Comparison of ENCODE assay signal across 8 cellular contexts in genomic region chr1:71049951-71050598, GRCh38. TPM values are rescaled to one million over a fixed set of nuclear protein-coding genes. Genes with fewer than 3 reads are reported as not detected.
DNase-seq lines count a peak whose midpoint lies in the region; ATAC-seq and TF ChIP-seq lines count a peak whose summit lies in the region.

No MANE protein-coding gene starts in this region.

- ATAC-seq in GM18520 (IDR thresholded peaks at IDR 0.05; ENCODE audit: unreplicated experiment) (peak; percentile 70), HG02973 (IDR thresholded peaks at IDR 0.05; ENCODE audit: unreplicated experiment) (peak; percentile 77)

- H3K9me3 Mint-ChIP-seq in neural crest cell = no peaks in the 10 kb centered on the region

- no peak overlapping the region for H3K27ac Mint-ChIP-seq in neural crest cell (ENCODE audit: unreplicated experiment)

- H3K27me3 Mint-ChIP-seq in neural crest cell (ENCODE audit: low read depth) = peaks cover 70% of the 10 kb centered on the region

- DNase-seq in NCI-H146 treated with DMSO at 0.1 percent for 48 hours (lab: John Stamatoyannopoulos, UW; ENCODE audit: unreplicated experiment) (peak; percentile 50), SW480 (ENCODE audit: low spot score) (peak; percentile 64), fibroblast of peridontal ligament (ENCODE audit: extremely low read depth) (peak; percentile 90), neural crest cell (ENCODE audit: low read depth, low spot score) (peak; percentile 31)
- no peak for DNase-seq in stimulated activated CD4-positive, alpha-beta T cell treated with anti-CD3 and anti-CD28 coated beads, Interleukin-15, amount 100 ng/mL, for 24 hours

- peaks cover 2% of the 10 kb centered on the region for H3K36me3 Mint-ChIP-seq in neural crest cell (ENCODE audit: low read depth)

- H3K4me3 Mint-ChIP-seq in neural crest cell = peak overlapping the region; percentile 4

- TF ChIP-seq CTCF in C4-2B (conservative IDR thresholded peaks at IDR 0.05) (peak; percentile 88), neural crest cell (conservative IDR thresholded peaks at IDR 0.05) (peak; percentile 90)

- no peak overlapping the region for H3K27ac ChIP-seq in C4-2B

- peaks cover 7% of the 10 kb centered on the region for H3K4me1 Mint-ChIP-seq in neural crest cell

RNA-seq across cellular contexts. Expression of gene PTGER3, which starts 2.5 kb away (rescaled TPM):
- not detected in 2 replicates for total RNA-seq in neural crest cell

RNA-seq across cellular contexts. Expression of gene ZRANB2, which starts 30.8 kb away (rescaled TPM):
- total RNA-seq in neural crest cell = 112 and 113 TPM in 2 replicates
